In the genomic region with DNA sequence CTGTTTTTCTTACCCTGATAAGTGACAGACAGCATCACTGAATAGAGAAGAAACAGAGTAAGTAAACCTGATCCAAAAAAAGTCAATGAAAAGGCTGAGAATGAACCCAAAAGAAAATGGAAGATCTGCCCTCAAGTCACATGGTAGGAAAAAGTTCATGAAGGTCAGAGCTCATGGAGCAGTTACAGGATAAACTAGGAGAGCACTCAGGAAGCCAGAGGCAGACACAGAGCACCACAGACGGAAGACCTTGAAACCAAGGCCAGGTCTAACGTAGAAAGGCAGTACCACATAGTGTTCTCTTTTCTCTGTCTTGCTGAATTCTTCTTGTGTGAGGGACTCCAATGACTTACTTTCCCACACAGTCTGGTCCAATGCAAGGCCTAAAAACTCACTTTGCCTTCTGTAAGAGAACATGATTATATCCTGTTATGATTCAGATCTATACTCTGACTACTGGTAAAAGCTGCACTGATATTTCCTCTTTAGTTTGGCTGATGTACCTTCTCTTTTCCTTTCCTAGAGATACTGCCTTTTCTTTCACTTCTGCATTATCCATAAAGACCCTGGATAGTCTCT, we compare ENCODE assay signal across 1 cellular context.
A peak's percentile ranks its signal among the peaks of the same experiment; 100 is the strongest.
TF ChIP-seq lines count a peak whose summit lies in the region.

No MANE protein-coding gene starts in this region.

TF ChIP-seq in HepG2, 621 proteins besides CTCF, POLR2A, EP300 and RAD21:
- no peak for TF ChIP-seq SNAPC2 (CRISPR knock-in tag; IDR thresholded peaks at IDR 0.05)
- TF ChIP-seq, protein P1, sequence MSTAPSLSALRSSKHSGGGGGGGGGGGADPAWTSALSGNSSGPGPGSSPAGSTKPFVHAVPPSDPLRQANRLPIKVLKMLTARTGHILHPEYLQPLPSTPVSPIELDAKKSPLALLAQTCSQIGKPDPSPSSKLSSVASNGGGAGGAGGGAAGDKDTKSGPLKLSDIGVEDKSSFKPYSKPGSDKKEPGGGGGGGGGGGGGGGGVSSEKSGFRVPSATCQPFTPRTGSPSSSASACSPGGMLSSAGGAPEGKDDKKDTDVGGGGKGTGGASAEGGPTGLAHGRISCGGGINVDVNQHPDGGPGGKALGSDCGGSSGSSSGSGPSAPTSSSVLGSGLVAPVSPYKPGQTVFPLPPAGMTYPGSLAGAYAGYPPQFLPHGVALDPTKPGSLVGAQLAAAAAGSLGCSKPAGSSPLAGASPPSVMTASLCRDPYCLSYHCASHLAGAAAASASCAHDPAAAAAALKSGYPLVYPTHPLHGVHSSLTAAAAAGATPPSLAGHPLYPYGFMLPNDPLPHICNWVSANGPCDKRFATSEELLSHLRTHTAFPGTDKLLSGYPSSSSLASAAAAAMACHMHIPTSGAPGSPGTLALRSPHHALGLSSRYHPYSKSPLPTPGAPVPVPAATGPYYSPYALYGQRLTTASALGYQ (CRISPR knock-in tag; IDR thresholded peaks at IDR 0.05) = no peak
- no peak for TF ChIP-seq CBX1 (IDR thresholded peaks at IDR 0.05; ENCODE audit: low read depth)
- TF ChIP-seq, protein P2, sequence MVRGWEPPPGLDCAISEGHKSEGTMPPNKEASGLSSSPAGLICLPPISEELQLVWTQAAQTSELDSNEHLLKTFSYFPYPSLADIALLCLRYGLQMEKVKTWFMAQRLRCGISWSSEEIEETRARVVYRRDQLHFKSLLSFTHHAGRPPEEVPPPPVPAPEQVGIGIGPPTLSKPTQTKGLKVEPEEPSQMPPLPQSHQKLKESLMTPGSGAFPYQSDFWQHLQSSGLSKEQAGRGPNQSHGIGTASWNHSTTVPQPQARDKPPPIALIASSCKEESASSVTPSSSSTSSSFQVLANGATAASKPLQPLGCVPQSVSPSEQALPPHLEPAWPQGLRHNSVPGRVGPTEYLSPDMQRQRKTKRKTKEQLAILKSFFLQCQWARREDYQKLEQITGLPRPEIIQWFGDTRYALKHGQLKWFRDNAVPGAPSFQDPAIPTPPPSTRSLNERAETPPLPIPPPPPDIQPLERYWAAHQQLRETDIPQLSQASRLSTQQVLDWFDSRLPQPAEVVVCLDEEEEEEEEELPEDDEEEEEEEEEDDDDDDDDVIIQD (CRISPR knock-in tag; IDR thresholded peaks at IDR 0.05; ENCODE audit: low read depth) = peak; percentile 62; the same call in 1 of the 2 replicates
- no peak for TF ChIP-seq SMAD3 (CRISPR knock-in tag; IDR thresholded peaks at IDR 0.05)
- TF ChIP-seq NR2F1 (CRISPR knock-in tag; IDR thresholded peaks at IDR 0.05) = 0 out of 4 replicates have a peak, but pooled peaks of 1 of the 2 experiments have one; percentile 14
- peak; percentile 29 for TF ChIP-seq HNF4A (CRISPR knock-in tag; IDR thresholded peaks at IDR 0.05)
- TF ChIP-seq ZFY (CRISPR knock-in tag; IDR thresholded peaks at IDR 0.05) = no peak
- TF ChIP-seq NFE2L2 (IDR thresholded peaks at IDR 0.05; ENCODE audit: low read length) = no peak
- TF ChIP-seq HNRNPK (IDR thresholded peaks at IDR 0.05; ENCODE audit: low read depth, low read length, poor library complexity, severe bottlenecking) = no peak
- TF ChIP-seq NAIF1 (CRISPR knock-in tag; IDR thresholded peaks at IDR 0.05; ENCODE audit: borderline replicate concordance) = no peak
- TF ChIP-seq SIX4 (CRISPR knock-in tag; IDR thresholded peaks at IDR 0.05) = no peak
- no peak for TF ChIP-seq MEIS1 (CRISPR knock-in tag; IDR thresholded peaks at IDR 0.05; ENCODE audit: borderline replicate concordance)
- TF ChIP-seq, protein P3, sequence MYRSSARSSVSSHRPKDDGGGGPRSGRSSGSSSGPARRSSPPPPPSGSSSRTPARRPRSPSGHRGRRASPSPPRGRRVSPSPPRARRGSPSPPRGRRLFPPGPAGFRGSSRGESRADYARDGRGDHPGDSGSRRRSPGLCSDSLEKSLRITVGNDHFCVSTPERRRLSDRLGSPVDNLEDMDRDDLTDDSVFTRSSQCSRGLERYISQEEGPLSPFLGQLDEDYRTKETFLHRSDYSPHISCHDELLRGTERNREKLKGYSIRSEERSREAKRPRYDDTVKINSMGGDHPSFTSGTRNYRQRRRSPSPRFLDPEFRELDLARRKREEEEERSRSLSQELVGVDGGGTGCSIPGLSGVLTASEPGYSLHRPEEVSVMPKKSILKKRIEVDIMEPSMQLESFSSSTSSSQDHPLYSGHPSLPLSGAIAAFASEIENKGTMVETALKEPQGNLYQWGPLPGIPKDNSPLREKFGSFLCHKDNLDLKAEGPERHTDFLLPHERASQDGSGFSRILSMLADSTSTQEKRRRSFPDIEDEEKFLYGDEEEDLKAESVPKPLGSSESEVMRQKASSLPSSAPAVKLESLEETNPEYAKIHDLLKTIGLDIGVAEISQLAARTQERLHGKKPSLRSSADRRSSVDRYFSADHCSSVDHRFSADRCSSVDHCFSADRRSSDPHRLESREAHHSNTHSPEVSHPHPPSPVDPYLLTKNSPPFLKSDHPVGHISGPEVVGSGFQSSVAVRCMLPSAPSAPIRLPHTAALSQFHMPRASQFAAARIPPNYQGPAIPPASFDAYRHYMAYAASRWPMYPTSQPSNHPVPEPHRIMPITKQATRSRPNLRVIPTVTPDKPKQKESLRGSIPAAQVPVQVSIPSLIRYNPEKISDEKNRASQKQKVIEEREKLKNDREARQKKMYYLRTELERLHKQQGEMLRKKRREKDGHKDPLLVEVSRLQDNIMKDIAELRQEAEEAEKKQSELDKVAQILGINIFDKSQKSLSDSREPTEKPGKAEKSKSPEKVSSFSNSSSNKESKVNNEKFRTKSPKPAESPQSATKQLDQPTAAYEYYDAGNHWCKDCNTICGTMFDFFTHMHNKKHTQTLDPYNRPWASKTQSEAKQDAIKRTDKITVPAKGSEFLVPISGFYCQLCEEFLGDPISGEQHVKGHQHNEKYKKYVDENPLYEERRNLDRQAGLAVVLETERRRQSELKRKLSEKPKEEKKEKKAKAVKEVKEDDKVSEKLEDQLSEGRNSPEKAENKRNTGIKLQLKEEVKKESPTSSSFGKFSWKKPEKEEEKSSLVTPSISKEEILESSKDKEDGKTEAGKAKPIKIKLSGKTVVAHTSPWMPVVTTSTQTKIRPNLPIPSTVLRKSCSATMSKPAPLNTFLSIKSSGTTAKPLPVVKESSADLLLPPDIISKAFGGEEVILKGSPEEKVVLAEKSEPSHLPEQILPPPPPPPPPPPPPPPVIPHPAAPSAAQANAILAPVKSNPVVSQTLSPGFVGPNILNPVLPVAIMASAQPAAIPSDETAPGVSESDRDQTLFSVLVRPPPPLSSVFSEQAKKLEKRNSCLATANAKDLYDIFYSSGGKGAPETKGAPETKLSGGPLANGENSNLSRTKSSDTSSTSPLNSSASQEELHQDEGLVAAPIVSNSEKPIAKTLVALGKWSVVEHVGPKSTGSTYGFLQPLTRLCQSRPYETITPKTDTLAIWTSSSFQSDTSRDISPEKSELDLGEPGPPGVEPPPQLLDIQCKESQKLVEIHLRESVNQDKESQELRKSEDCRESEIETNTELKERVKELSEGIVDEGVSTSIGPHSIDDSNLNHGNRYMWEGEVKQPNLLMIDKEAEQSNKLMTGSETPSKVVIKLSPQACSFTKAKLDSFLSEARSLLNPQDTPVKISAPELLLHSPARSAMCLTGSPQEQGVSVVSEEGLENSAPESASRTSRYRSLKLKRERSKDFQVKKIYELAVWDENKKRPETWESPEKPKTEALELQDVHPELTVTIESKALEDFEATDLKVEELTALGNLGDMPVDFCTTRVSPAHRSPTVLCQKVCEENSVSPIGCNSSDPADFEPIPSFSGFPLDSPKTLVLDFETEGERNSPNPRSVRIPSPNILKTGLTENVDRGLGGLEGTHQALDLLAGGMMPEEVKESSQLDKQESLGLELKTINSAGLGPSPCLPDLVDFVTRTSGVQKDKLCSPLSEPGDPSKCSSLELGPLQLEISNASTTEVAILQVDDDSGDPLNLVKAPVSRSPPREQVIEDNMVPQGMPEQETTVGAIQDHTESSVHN (CRISPR knock-in tag; IDR thresholded peaks at IDR 0.05) = no peak
- no peak for TF ChIP-seq TEAD2 (CRISPR knock-in tag; IDR thresholded peaks at IDR 0.05)
- TF ChIP-seq ZFP1 (CRISPR knock-in tag; IDR thresholded peaks at IDR 0.05) = no peak
- no peak for TF ChIP-seq ATAD3A (CRISPR knock-in tag; IDR thresholded peaks at IDR 0.05)
- TF ChIP-seq NR3C1 (CRISPR knock-in tag; IDR thresholded peaks at IDR 0.05) = no peak
- 0 out of 2 replicates have a peak, but pooled peaks have one; percentile 27 for TF ChIP-seq RARA (CRISPR knock-in tag; IDR thresholded peaks at IDR 0.05)
- peak; percentile 52 for TF ChIP-seq ZMYM4 (CRISPR knock-in tag; IDR thresholded peaks at IDR 0.05)
- TF ChIP-seq ZNF263 (CRISPR knock-in tag; IDR thresholded peaks at IDR 0.05) = peak; percentile 82
- no peak for TF ChIP-seq GZF1 (CRISPR knock-in tag; IDR thresholded peaks at IDR 0.05)
- 0 out of 2 replicates have a peak, but pooled peaks have one; percentile 10 for TF ChIP-seq NR2F6 (IDR thresholded peaks at IDR 0.05)
- peak; percentile 39; the same call in 1 of the 2 replicates for TF ChIP-seq NR2F6 (CRISPR knock-in tag; IDR thresholded peaks at IDR 0.05)
- TF ChIP-seq, protein P4, sequence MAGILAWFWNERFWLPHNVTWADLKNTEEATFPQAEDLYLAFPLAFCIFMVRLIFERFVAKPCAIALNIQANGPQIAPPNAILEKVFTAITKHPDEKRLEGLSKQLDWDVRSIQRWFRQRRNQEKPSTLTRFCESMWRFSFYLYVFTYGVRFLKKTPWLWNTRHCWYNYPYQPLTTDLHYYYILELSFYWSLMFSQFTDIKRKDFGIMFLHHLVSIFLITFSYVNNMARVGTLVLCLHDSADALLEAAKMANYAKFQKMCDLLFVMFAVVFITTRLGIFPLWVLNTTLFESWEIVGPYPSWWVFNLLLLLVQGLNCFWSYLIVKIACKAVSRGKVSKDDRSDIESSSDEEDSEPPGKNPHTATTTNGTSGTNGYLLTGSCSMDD (CRISPR knock-in tag; IDR thresholded peaks at IDR 0.05) = no peak
- TF ChIP-seq FOXK1 (CRISPR knock-in tag; IDR thresholded peaks at IDR 0.05; ENCODE audit: borderline replicate concordance, low read depth) = no peak
- no peak for TF ChIP-seq ARID2 (CRISPR knock-in tag; IDR thresholded peaks at IDR 0.05; ENCODE audit: borderline replicate concordance)
- TF ChIP-seq ZNF567 (CRISPR knock-in tag; IDR thresholded peaks at IDR 0.05; ENCODE audit: borderline replicate concordance) = no peak
- TF ChIP-seq, protein P5, sequence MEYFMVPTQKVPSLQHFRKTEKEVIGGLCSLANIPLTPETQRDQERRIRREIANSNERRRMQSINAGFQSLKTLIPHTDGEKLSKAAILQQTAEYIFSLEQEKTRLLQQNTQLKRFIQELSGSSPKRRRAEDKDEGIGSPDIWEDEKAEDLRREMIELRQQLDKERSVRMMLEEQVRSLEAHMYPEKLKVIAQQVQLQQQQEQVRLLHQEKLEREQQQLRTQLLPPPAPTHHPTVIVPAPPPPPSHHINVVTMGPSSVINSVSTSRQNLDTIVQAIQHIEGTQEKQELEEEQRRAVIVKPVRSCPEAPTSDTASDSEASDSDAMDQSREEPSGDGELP (IDR thresholded peaks at IDR 0.05; ENCODE audit: borderline replicate concordance, low read depth) = no peak
- no peak for TF ChIP-seq NPAS2 (CRISPR knock-in tag; IDR thresholded peaks at IDR 0.05; ENCODE audit: borderline replicate concordance)
- no peak for TF ChIP-seq ARNTL (CRISPR knock-in tag; IDR thresholded peaks at IDR 0.05)
- TF ChIP-seq ZNF737 (CRISPR knock-in tag; IDR thresholded peaks at IDR 0.05; ENCODE audit: borderline replicate concordance) = no peak
- TF ChIP-seq, protein P6, sequence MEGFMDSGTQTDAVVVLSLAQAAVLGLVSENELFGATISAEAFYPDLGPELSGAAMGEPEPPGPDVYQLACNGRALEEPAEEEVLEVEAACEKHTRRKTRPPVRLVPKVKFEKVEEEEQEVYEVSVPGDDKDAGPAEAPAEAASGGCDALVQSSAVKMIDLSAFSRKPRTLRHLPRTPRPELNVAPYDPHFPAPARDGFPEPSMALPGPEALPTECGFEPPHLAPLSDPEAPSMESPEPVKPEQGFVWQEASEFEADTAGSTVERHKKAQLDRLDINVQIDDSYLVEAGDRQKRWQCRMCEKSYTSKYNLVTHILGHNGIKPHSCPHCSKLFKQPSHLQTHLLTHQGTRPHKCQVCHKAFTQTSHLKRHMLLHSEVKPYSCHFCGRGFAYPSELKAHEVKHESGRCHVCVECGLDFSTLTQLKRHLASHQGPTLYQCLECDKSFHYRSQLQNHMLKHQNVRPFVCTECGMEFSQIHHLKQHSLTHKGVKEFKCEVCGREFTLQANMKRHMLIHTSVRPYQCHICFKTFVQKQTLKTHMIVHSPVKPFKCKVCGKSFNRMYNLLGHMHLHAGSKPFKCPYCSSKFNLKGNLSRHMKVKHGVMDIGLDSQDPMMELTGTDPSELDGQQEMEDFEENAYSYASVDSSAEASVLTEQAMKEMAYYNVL (CRISPR knock-in tag; IDR thresholded peaks at IDR 0.05; ENCODE audit: borderline replicate concordance) = no peak
- no peak for TF ChIP-seq ZBTB38 (CRISPR knock-in tag; IDR thresholded peaks at IDR 0.05)
- TF ChIP-seq SAP130 (CRISPR knock-in tag; IDR thresholded peaks at IDR 0.05; ENCODE audit: low read depth) = 0 out of 2 replicates have a peak, but pooled peaks have one; percentile 27
